Comparison of ENCODE assay signal across 2 cellular contexts in the genomic region with DNA sequence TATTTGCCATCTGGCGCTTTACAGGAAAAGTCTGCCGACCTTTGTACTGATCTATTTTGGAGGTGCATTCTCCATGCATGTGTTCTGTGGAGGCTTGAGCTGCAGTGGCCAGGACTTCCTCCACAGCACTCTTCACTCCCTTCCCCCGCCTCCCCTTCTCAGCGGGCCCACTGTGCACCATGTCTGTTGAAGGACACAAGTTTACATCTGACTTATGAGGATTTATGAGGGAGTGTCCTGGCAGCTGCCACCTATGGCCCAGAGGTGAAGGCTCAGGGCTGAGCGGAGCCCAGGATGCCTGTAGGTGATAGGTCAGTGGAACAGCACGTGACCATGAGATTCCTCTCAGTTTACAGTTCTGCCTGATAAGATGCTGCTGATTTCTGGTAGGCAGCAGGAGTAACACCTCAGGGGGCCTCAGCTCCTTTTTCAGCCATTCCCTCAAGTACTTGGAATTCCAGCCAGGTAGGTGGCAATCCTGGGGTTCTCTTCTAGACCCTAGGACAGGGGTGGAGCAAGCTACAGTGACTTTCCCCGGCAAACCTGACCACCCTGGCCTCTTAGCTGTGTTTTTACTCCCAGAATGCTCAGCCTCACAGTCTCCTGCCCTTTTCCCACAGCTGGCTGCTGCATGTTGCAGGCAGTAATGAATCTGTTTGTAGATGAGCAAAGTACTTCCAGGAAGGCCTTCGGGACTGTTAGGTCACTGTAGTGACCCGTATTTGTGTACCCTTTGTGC.
TF ChIP-seq lines count a peak whose summit lies in the region.

No MANE protein-coding gene starts in this region.

TF ChIP-seq in K562, 482 proteins besides CTCF, POLR2A, EP300 and RAD21 (continues in another document):
- TF ChIP-seq USF1 (CRISPR knock-in tag; IDR thresholded peaks at IDR 0.05): peak; percentile 68
- no peak for TF ChIP-seq CREB1 (IDR thresholded peaks at IDR 0.05)
- no peak for TF ChIP-seq CREB1 (CRISPR knock-in tag; IDR thresholded peaks at IDR 0.05)
- no peak for TF ChIP-seq PHF8 (IDR thresholded peaks at IDR 0.05; ENCODE audit: borderline replicate concordance, low read length)
- no peak for TF ChIP-seq HNRNPUL1 (IDR thresholded peaks at IDR 0.05; ENCODE audit: low read length)
- peak; percentile 87 for TF ChIP-seq USF2 (CRISPR knock-in tag; IDR thresholded peaks at IDR 0.05)
- TF ChIP-seq KDM1A (IDR thresholded peaks at IDR 0.05): no peak
- peak; percentile 69 for TF ChIP-seq RAD51 (IDR thresholded peaks at IDR 0.05; ENCODE audit: borderline replicate concordance, low read depth)
- peak; percentile 45; the same call in 1 of the 2 replicates for TF ChIP-seq TOE1 (IDR thresholded peaks at IDR 0.05; ENCODE audit: borderline replicate concordance)
- no peak for TF ChIP-seq TOE1 (CRISPR knock-in tag; IDR thresholded peaks at IDR 0.05; ENCODE audit: borderline replicate concordance, low read depth)
- no peak for TF ChIP-seq ZBTB11 (CRISPR knock-in tag; IDR thresholded peaks at IDR 0.05)
- TF ChIP-seq RREB1 (CRISPR knock-in tag; IDR thresholded peaks at IDR 0.05): no peak
- TF ChIP-seq MCM5 (IDR thresholded peaks at IDR 0.05; ENCODE audit: low read depth): no peak
- no peak for TF ChIP-seq ZSCAN32 (CRISPR knock-in tag; IDR thresholded peaks at IDR 0.05)
- peak; percentile 51 for TF ChIP-seq BHLHE40 (IDR thresholded peaks at IDR 0.05; ENCODE audit: low read length)
- TF ChIP-seq ZNF311 (CRISPR knock-in tag; IDR thresholded peaks at IDR 0.05): no peak
- TF ChIP-seq RCOR1 (IDR thresholded peaks at IDR 0.05; ENCODE audit: borderline replicate concordance in 1 of 2, low read depth in 2 of 2, low read length in 2 of 2): no peak

TF ChIP-seq in liver, 16 proteins besides CTCF, POLR2A, EP300 and RAD21:
- TF ChIP-seq TAF1 (conservative IDR thresholded peaks at IDR 0.05) (peak; percentile 66), ATF3 (IDR thresholded peaks at IDR 0.05) (no peak), GABPA (IDR thresholded peaks at IDR 0.05 in 1 of 2, conservative IDR thresholded peaks at IDR 0.05 in 1 of 2) (no peak), HNF4G (IDR thresholded peaks at IDR 0.05) (peak; percentile 83), FOXA2 (IDR thresholded peaks at IDR 0.05) (no peak), HNF4A (conservative IDR thresholded peaks at IDR 0.05) (peak; percentile 89 to 95), NR2F2 (IDR thresholded peaks at IDR 0.05) (peak; percentile 43), RXRA (IDR thresholded peaks at IDR 0.05) (peak; percentile 85 to 86), FOXA1 (IDR thresholded peaks at IDR 0.05) (no peak), SP1 (IDR thresholded peaks at IDR 0.05) (peak; percentile 98), YY1 (IDR thresholded peaks at IDR 0.05) (peak; percentile 54), JUND (IDR thresholded peaks at IDR 0.05) (peak; percentile 49 to 67), EGR1 (IDR thresholded peaks at IDR 0.05; ENCODE audit: low read depth in 2 of 2) (peak; percentile 14 to 24)
- TF ChIP-seq, protein P1, sequence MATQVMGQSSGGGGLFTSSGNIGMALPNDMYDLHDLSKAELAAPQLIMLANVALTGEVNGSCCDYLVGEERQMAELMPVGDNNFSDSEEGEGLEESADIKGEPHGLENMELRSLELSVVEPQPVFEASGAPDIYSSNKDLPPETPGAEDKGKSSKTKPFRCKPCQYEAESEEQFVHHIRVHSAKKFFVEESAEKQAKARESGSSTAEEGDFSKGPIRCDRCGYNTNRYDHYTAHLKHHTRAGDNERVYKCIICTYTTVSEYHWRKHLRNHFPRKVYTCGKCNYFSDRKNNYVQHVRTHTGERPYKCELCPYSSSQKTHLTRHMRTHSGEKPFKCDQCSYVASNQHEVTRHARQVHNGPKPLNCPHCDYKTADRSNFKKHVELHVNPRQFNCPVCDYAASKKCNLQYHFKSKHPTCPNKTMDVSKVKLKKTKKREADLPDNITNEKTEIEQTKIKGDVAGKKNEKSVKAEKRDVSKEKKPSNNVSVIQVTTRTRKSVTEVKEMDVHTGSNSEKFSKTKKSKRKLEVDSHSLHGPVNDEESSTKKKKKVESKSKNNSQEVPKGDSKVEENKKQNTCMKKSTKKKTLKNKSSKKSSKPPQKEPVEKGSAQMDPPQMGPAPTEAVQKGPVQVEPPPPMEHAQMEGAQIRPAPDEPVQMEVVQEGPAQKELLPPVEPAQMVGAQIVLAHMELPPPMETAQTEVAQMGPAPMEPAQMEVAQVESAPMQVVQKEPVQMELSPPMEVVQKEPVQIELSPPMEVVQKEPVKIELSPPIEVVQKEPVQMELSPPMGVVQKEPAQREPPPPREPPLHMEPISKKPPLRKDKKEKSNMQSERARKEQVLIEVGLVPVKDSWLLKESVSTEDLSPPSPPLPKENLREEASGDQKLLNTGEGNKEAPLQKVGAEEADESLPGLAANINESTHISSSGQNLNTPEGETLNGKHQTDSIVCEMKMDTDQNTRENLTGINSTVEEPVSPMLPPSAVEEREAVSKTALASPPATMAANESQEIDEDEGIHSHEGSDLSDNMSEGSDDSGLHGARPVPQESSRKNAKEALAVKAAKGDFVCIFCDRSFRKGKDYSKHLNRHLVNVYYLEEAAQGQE (IDR thresholded peaks at IDR 0.05): peak; percentile 49
- TF ChIP-seq, protein P2, sequence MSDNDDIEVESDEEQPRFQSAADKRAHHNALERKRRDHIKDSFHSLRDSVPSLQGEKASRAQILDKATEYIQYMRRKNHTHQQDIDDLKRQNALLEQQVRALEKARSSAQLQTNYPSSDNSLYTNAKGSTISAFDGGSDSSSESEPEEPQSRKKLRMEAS (IDR thresholded peaks at IDR 0.05): peak; percentile 59
- TF ChIP-seq, protein P3, sequence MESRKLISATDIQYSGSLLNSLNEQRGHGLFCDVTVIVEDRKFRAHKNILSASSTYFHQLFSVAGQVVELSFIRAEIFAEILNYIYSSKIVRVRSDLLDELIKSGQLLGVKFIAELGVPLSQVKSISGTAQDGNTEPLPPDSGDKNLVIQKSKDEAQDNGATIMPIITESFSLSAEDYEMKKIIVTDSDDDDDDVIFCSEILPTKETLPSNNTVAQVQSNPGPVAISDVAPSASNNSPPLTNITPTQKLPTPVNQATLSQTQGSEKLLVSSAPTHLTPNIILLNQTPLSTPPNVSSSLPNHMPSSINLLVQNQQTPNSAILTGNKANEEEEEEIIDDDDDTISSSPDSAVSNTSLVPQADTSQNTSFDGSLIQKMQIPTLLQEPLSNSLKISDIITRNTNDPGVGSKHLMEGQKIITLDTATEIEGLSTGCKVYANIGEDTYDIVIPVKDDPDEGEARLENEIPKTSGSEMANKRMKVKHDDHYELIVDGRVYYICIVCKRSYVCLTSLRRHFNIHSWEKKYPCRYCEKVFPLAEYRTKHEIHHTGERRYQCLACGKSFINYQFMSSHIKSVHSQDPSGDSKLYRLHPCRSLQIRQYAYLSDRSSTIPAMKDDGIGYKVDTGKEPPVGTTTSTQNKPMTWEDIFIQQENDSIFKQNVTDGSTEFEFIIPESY (IDR thresholded peaks at IDR 0.05): peak; percentile 20
TF ChIP-seq in liver: peak in this region for 12.
